ENCODE assay signal across 22 cellular contexts in the genomic region with DNA sequence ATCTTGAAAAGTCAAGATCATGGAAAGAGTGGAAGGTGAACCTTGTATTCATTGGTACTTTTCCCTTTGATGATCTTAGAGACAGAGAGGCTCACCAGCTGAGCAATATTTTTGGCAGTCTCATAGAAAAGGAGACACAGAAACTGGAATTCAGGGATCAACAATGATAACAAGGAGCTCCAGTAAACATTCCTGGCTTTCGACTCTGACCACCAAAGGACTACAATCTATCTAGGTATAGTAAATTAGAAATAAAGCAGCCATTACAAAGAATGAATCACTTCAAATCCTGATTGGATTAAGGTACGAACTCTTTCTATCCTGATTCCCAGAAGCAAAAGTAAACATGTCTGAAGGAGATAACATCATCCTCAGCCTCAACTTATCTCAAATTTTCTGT.
DNase-seq lines count a peak whose midpoint lies in the region; ATAC-seq and TF ChIP-seq lines count a peak whose summit lies in the region.
"Had no signal": no experiment of that assay in that cellular context is flagged by ENCODE, and none has a peak within 500 bp of the region (broad histone marks: within the 10 kb centered on the region; RNA-seq: fewer than 3 reads in every experiment).

No MANE protein-coding gene starts in this region.

- H3K9ac ChIP-seq in SK-N-SH = no peak overlapping the region
- H3K9ac ChIP-seq: BLaER1 had no signal

- POLR2A ChIA-PET in SK-N-SH (lab: Yijun Ruan, JAX) (no interaction called here), HEK293T (lab: Yijun Ruan, JAX) (no interaction called here)

- H3K4me2 ChIP-seq in SK-N-SH = peak overlapping the region; percentile 8; the same call in 1 of the 2 replicates
- H3K4me2 ChIP-seq: BLaER1 had no signal

- H3K27ac Mint-ChIP-seq in activated T-cell treated with anti-CD3 and anti-CD28 coated beads, Interleukin-2, amount 50 U/mL, for 72 hours = peak overlapping the region; percentile 71
- H3K27ac Mint-ChIP-seq: CD4-positive, CD25-positive, alpha-beta regulatory T cell had no signal

- 35% methylated on average over 2 of the region's 2 CpGs for WGBS in SK-N-SH (ENCODE audit: low lambda C conversion rate)
- WGBS in right cardiac atrium = 89% methylated on average over 2 of the region's 2 CpGs

- H3K27me3 ChIP-seq in SK-N-SH (ENCODE audit: insufficient read depth) = no peaks in the 10 kb centered on the region
- H3K27me3 ChIP-seq in right cardiac atrium (ENCODE audit: control insufficient read depth, insufficient read depth) = no peaks in the 10 kb centered on the region
- H3K27me3 ChIP-seq: BLaER1, SJSA1 had no signal

- intact Hi-C loops in right cardiac atrium (cut with DNase I) = no loop called here

- peaks cover 35% of the 10 kb centered on the region for H3F3A ChIP-seq in SK-N-SH (replicated peaks; ENCODE audit: insufficient read depth)

- DNase-seq in activated T-cell treated with anti-CD3 and anti-CD28 coated beads, Interleukin-2, amount 50 U/mL, for 72 hours = no peak
- no peak for DNase-seq in activated T-cell treated with anti-CD3 and anti-CD28 coated beads, Interleukin-2, amount 50 U/mL, for 1 hour
- no peak for DNase-seq in SK-N-SH
- peak; percentile 60 for DNase-seq in fibroblast of villous mesenchyme (ENCODE audit: low read depth)
- DNase-seq in right cardiac atrium = no peak
- no peak for DNase-seq in HEK293T (ENCODE audit: extremely low spot score)
- no peak for DNase-seq in COLO668 (lab: John Stamatoyannopoulos, UW; ENCODE audit: unreplicated experiment)
- DNase-seq: CD4-positive, CD25-positive, alpha-beta regulatory T cell; H7; KG1; MM.1S; NCI-H1417; NCI-H1694; NCI-H2081; NCI-H2227 treated with DMSO at 0.1 percent for 48 hours; NCI-H510A; NCI-H69; Right ventricle myocardium superior; RPMI8226 had no signal

- H3K9me2 ChIP-seq in SK-N-SH = no peaks in the 10 kb centered on the region

- H3K79me2 ChIP-seq in SK-N-SH (ENCODE audit: insufficient read depth) = no peaks in the 10 kb centered on the region

- H3K4me1 ChIP-seq in SK-N-SH (ENCODE audit: control insufficient read depth in 1 of 2, insufficient read depth in 2 of 2, low read depth in 1 of 2, low read length in 1 of 2) (peaks cover 23 to 26% of the 10 kb centered on the region in 2 experiments; a peak in 3 of 4 replicates), right cardiac atrium (ENCODE audit: control insufficient read depth, insufficient read depth, low read length) (no peaks in the 10 kb centered on the region)
- H3K4me1 ChIP-seq: BLaER1 had no signal

- peak in 1 of 2 experiments; percentile 35; a peak in 1 of 4 replicates for TF ChIP-seq EP300 in SK-N-SH (IDR thresholded peaks at IDR 0.05; ENCODE audit: borderline replicate concordance in 1 of 2, low read depth in 1 of 2, low read length in 1 of 2)

- H3K36me3 ChIP-seq in SK-N-SH (replicated peaks in 1 of 2; ENCODE audit: control insufficient read depth in 1 of 2, insufficient read depth in 2 of 2, low read length in 1 of 2) = peaks cover 0 to 2% of the 10 kb centered on the region in 2 experiments
- H3K36me3 ChIP-seq: BLaER1, SJSA1 had no signal

- TF ChIP-seq CTCF in SK-N-SH (IDR thresholded peaks at IDR 0.05) = no peak
- TF ChIP-seq CTCF in fibroblast of villous mesenchyme (IDR thresholded peaks at IDR 0.05; ENCODE audit: insufficient read depth, low read depth, low read length) = no peak

- H3K4me3 Mint-ChIP-seq in activated T-cell treated with anti-CD3 and anti-CD28 coated beads, Interleukin-2, amount 50 U/mL, for 72 hours = no peak overlapping the region
- H3K4me3 Mint-ChIP-seq: CD4-positive, CD25-positive, alpha-beta regulatory T cell had no signal

- H3K9me3 Mint-ChIP-seq in activated T-cell treated with anti-CD3 and anti-CD28 coated beads, Interleukin-2, amount 50 U/mL, for 72 hours = no peaks in the 10 kb centered on the region
- H3K9me3 Mint-ChIP-seq: CD4-positive, CD25-positive, alpha-beta regulatory T cell had no signal

- H3K27ac ChIP-seq in SK-N-SH (ENCODE audit: low read depth in 2 of 2, low read length in 1 of 2) (peak overlapping the region; percentile 97), right cardiac atrium (ENCODE audit: low read length) (no peak overlapping the region)
- H3K27ac ChIP-seq: 22Rv1, BLaER1, SJSA1 had no signal

- H3K27me3 Mint-ChIP-seq in activated T-cell treated with anti-CD3 and anti-CD28 coated beads, Interleukin-2, amount 50 U/mL, for 72 hours (ENCODE audit: low read depth) = no peaks in the 10 kb centered on the region
- H3K27me3 Mint-ChIP-seq: CD4-positive, CD25-positive, alpha-beta regulatory T cell had no signal

- H2AFZ ChIP-seq in SK-N-SH (ENCODE audit: low read depth) = no peak overlapping the region

- H3K4me3 ChIP-seq in SK-N-SH (ENCODE audit: low read depth in 2 of 2, low read length in 1 of 2) (no peak overlapping the region), fibroblast of villous mesenchyme (ENCODE audit: low read depth, low read length) (no peak overlapping the region), right cardiac atrium (ENCODE audit: low read length) (no peak overlapping the region)
- H3K4me3 ChIP-seq: BLaER1, SJSA1 had no signal

- H3K9me3 ChIP-seq in SK-N-SH = no peaks in the 10 kb centered on the region
- no peaks in the 10 kb centered on the region for H3K9me3 ChIP-seq in right cardiac atrium (ENCODE audit: control insufficient read depth, low read length)
- H3K9me3 ChIP-seq: BLaER1, SJSA1 had no signal

- H4K20me1 ChIP-seq in SK-N-SH (ENCODE audit: insufficient read depth) = no peaks in the 10 kb centered on the region
- H4K20me1 ChIP-seq: BLaER1 had no signal

- no peak for TF ChIP-seq RAD21 in SK-N-SH (IDR thresholded peaks at IDR 0.05; ENCODE audit: low read length)

- H3K36me3 Mint-ChIP-seq in activated T-cell treated with anti-CD3 and anti-CD28 coated beads, Interleukin-2, amount 50 U/mL, for 72 hours (ENCODE audit: insufficient read depth in 2 of 2) = no peaks in the 10 kb centered on the region

- no peak for ATAC-seq in activated T-cell treated with anti-CD3 and anti-CD28 coated beads, Interleukin-2, amount 50 U/mL, for 72 hours (replicated peaks in 1 of 2)
- no peak for ATAC-seq in right cardiac atrium

- CTCF ChIA-PET in SK-N-SH (lab: Yijun Ruan, JAX) (interaction anchor here (1.2 to 2.9 kb wide), 3 partner anchors 19 to 237 kb away, joined by 3 to 7 read pairs (median 4); no protein-coding TSS in a partner anchor), HEK293T (lab: Yijun Ruan, JAX) (no interaction called here)

- H3K4me1 Mint-ChIP-seq in activated T-cell treated with anti-CD3 and anti-CD28 coated beads, Interleukin-2, amount 50 U/mL, for 72 hours (ENCODE audit: low read depth) = no peaks in the 10 kb centered on the region

TF ChIP-seq in SK-N-SH, 30 proteins besides CTCF, POLR2A, EP300 and RAD21:
- TF ChIP-seq POLR2AphosphoS5 (IDR thresholded peaks at IDR 0.05; ENCODE audit: low read depth, low read length) (peak; percentile 29; the same call in 1 of the 2 replicates), MXI1 (IDR thresholded peaks at IDR 0.05; ENCODE audit: low read depth, low read length) (no peak), NFIC (IDR thresholded peaks at IDR 0.05; ENCODE audit: borderline replicate concordance) (peak; percentile 20; the same call in 1 of the 2 replicates), FOXJ3 (CRISPR knock-in tag; IDR thresholded peaks at IDR 0.05) (no peak), JUND (IDR thresholded peaks at IDR 0.05) (peak; percentile 41; the same call in 1 of the 2 replicates), SMC3 (IDR thresholded peaks at IDR 0.05; ENCODE audit: low read depth, low read length) (no peak)
- TF ChIP-seq, protein P1, sequence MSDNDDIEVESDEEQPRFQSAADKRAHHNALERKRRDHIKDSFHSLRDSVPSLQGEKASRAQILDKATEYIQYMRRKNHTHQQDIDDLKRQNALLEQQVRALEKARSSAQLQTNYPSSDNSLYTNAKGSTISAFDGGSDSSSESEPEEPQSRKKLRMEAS (IDR thresholded peaks at IDR 0.05; ENCODE audit: low read depth) = no peak

TF ChIP-seq in HEK293T, 16 proteins besides CTCF, POLR2A, EP300 and RAD21:
- no peak for TF ChIP-seq SP1 (IDR thresholded peaks at IDR 0.05)
- no peak for TF ChIP-seq NFRKB (IDR thresholded peaks at IDR 0.05)
- TF ChIP-seq, protein P2, sequence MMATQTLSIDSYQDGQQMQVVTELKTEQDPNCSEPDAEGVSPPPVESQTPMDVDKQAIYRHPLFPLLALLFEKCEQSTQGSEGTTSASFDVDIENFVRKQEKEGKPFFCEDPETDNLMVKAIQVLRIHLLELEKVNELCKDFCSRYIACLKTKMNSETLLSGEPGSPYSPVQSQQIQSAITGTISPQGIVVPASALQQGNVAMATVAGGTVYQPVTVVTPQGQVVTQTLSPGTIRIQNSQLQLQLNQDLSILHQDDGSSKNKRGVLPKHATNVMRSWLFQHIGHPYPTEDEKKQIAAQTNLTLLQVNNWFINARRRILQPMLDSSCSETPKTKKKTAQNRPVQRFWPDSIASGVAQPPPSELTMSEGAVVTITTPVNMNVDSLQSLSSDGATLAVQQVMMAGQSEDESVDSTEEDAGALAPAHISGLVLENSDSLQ (IDR thresholded peaks at IDR 0.05) = no peak
- no peak for TF ChIP-seq ELF4 (IDR thresholded peaks at IDR 0.05)
- TF ChIP-seq FOXA1 (IDR thresholded peaks at IDR 0.05) = no peak
- no peak for TF ChIP-seq FOXM1 (IDR thresholded peaks at IDR 0.05; ENCODE audit: borderline replicate concordance)
- no peak for TF ChIP-seq HDGF (IDR thresholded peaks at IDR 0.05; ENCODE audit: borderline replicate concordance)
- TF ChIP-seq CTBP1 (IDR thresholded peaks at IDR 0.05; ENCODE audit: borderline replicate concordance) = no peak
- TF ChIP-seq SUZ12 (IDR thresholded peaks at IDR 0.05) = no peak
- no peak for TF ChIP-seq L3MBTL2 (conservative IDR thresholded peaks at IDR 0.05)
- no peak for TF ChIP-seq TARDBP (IDR thresholded peaks at IDR 0.05)
- no peak for TF ChIP-seq ARNT (IDR thresholded peaks at IDR 0.05)
- TF ChIP-seq BHLHE40 (IDR thresholded peaks at IDR 0.05; ENCODE audit: borderline replicate concordance) = no peak
- TF ChIP-seq ZNF384 (IDR thresholded peaks at IDR 0.05) = no peak
- no peak for TF ChIP-seq LEF1 (IDR thresholded peaks at IDR 0.05; ENCODE audit: borderline replicate concordance)
- TF ChIP-seq FOXK2 (IDR thresholded peaks at IDR 0.05) = no peak
